9 cellular contexts compared by ENCODE assay signal in genomic region chr16:68737730-68738590, GRCh38. TPM values are rescaled to one million over a fixed set of nuclear protein-coding genes. Genes with fewer than 3 reads are reported as not detected.
DNase-seq lines count a peak whose midpoint lies in the region; ATAC-seq and TF ChIP-seq lines count a peak whose summit lies in the region.
"Had no signal": no experiment of that assay in that cellular context is flagged by ENCODE, and none has a peak within 500 bp of the region (broad histone marks: within the 10 kb centered on the region; RNA-seq: fewer than 3 reads in every experiment).

No MANE protein-coding gene starts in this region.

- POLR2A ChIA-PET in CD8-positive, alpha-beta memory T cell (lab: Charles Lee), result no interaction called here

- peak overlapping the region in 1 of 8 donors; percentile 70 for H3K27ac Mint-ChIP-seq in CD8-positive, alpha-beta memory T cell
- H3K27ac Mint-ChIP-seq in effector memory CD8-positive, alpha-beta T cell, result no peak overlapping the region
- H3K27ac Mint-ChIP-seq in nephron, result peak overlapping the region in 2 of 3 experiments; percentile 60 to 79

- no peaks in the 10 kb centered on the region for H3K36me3 ChIP-seq in CD8-positive, alpha-beta memory T cell (ENCODE audit: insufficient read depth, low read length)
- no peaks in the 10 kb centered on the region for H3K36me3 ChIP-seq in SJCRH30

- CTCF ChIA-PET in CD8-positive, alpha-beta memory T cell (lab: Charles Lee), result no interaction called here

- peak overlapping the region in 4 of 7 donors; percentile 41 to 73 (median 58) for H3K4me3 Mint-ChIP-seq in CD8-positive, alpha-beta memory T cell
- H3K4me3 Mint-ChIP-seq in effector memory CD8-positive, alpha-beta T cell, result peak overlapping the region; percentile 50 to 65
- peak overlapping the region; percentile 87 to 91 (median 90) for H3K4me3 Mint-ChIP-seq in nephron

- no peak for ATAC-seq in effector memory CD8-positive, alpha-beta T cell (replicated peaks)
- ATAC-seq in HG02884 (IDR thresholded peaks at IDR 0.05; ENCODE audit: unreplicated experiment) (no peak), HG02885 (IDR thresholded peaks at IDR 0.05; ENCODE audit: poor library complexity, unreplicated experiment) (no peak)

- H3K27me3 Mint-ChIP-seq in CD8-positive, alpha-beta memory T cell, result peaks cover 34 to 43% of the 10 kb centered on the region in 2 donors
- peaks cover 41 to 75% of the 10 kb centered on the region in 2 donors for H3K27me3 Mint-ChIP-seq in effector memory CD8-positive, alpha-beta T cell
- H3K27me3 Mint-ChIP-seq in nephron (ENCODE audit: low read depth), result peaks cover 59% of the 10 kb centered on the region

- no peaks in the 10 kb centered on the region for H3K9me3 Mint-ChIP-seq in CD8-positive, alpha-beta memory T cell
- no peaks in the 10 kb centered on the region for H3K9me3 Mint-ChIP-seq in effector memory CD8-positive, alpha-beta T cell
- H3K9me3 Mint-ChIP-seq in nephron, result no peaks in the 10 kb centered on the region

- no peaks in the 10 kb centered on the region for H3K27me3 ChIP-seq in CD8-positive, alpha-beta memory T cell (ENCODE audit: insufficient read depth, low read length, poor library complexity, severe bottlenecking)
- no peaks in the 10 kb centered on the region for H3K27me3 ChIP-seq in SJCRH30

- H3K4me1 ChIP-seq in CD8-positive, alpha-beta memory T cell (ENCODE audit: insufficient read depth, low read length), result no peaks in the 10 kb centered on the region
- peaks cover 3% of the 10 kb centered on the region; the same call in 1 of the 2 replicates for H3K4me1 ChIP-seq in SJCRH30

- no peak overlapping the region for H3K4me3 ChIP-seq in CD8-positive, alpha-beta memory T cell (ENCODE audit: low read length)
- peak overlapping the region; percentile 93 for H3K4me3 ChIP-seq in LNCaP clone FGC (ENCODE audit: low read depth, low read length)
- no peak overlapping the region for H3K4me3 ChIP-seq in SJCRH30

- peak; percentile 50 for TF ChIP-seq CTCF in LNCaP clone FGC (IDR thresholded peaks at IDR 0.05; ENCODE audit: control insufficient read depth, extremely low read depth, insufficient read depth)
- no peak for TF ChIP-seq CTCF in nephron (IDR thresholded peaks at IDR 0.05; ENCODE audit: unreplicated experiment in 3 of 3)

- peaks cover 5 to 14% (median 5%) of the 10 kb centered on the region in 3 donors for H3K4me1 Mint-ChIP-seq in CD8-positive, alpha-beta memory T cell
- H3K4me1 Mint-ChIP-seq in effector memory CD8-positive, alpha-beta T cell (ENCODE audit: low read depth in 2 of 2), result peaks cover 4% of the 10 kb centered on the region in 2 donors
- H3K4me1 Mint-ChIP-seq in nephron, result peaks cover 38% of the 10 kb centered on the region

- no peaks in the 10 kb centered on the region for H3K9me3 ChIP-seq in CD8-positive, alpha-beta memory T cell (ENCODE audit: low read length)
- no peaks in the 10 kb centered on the region for H3K9me3 ChIP-seq in SJCRH30 (replicated peaks)

- peaks cover 0 to 2% (median 0%) of the 10 kb centered on the region in 3 donors for H3K36me3 Mint-ChIP-seq in CD8-positive, alpha-beta memory T cell
- H3K36me3 Mint-ChIP-seq in effector memory CD8-positive, alpha-beta T cell (ENCODE audit: insufficient read depth), result no peaks in the 10 kb centered on the region
- no peaks in the 10 kb centered on the region for H3K36me3 Mint-ChIP-seq in nephron (ENCODE audit: low read depth)

- no peak overlapping the region for H3K27ac ChIP-seq in CD8-positive, alpha-beta memory T cell (ENCODE audit: low read depth, low read length)
- no peak overlapping the region for H3K27ac ChIP-seq in SJCRH30

- DNase-seq in CD8-positive, alpha-beta memory T cell, result no peak
- DNase-seq in LNCaP clone FGC (ENCODE audit: low read depth), result no peak
- DNase-seq in effector memory CD8-positive, alpha-beta T cell, result no peak
- DNase-seq in SJCRH30, result no peak
- DNase-seq in NCI-H2227 treated with DMSO at 0.1 percent for 48 hours (lab: John Stamatoyannopoulos, UW), result no peak

RNA-seq across cellular contexts. Expression of gene CDH1, which starts 0.9 kb away (rescaled TPM):
- under 1 TPM; 0.18 to 0.37 TPM for total RNA-seq in CD8-positive, alpha-beta memory T cell
- polyA plus RNA-seq in CD8-positive, alpha-beta memory T cell, result 0.94 TPM
- total RNA-seq in SJCRH30 (2014; rRNA removed; shearing (Covaris generic)), result not detected in 2 replicates
- total RNA-seq: NCI-H460 had no signal

Comparison
In these comparisons a context has a peak if more than half of its experiments do, and no peak if none do; other contexts are left out.
1. H3K27ac Mint-ChIP-seq: peak in nephron (2 of 3); none in effector memory CD8-positive, alpha-beta T cell (0 of 2).
2. Peak in every context shown above with its lines, with median percentiles within 50 percentile points of each other: H3K4me3 Mint-ChIP-seq.